Comparison of ENCODE assay signal across 25 cellular contexts in the genomic region with DNA sequence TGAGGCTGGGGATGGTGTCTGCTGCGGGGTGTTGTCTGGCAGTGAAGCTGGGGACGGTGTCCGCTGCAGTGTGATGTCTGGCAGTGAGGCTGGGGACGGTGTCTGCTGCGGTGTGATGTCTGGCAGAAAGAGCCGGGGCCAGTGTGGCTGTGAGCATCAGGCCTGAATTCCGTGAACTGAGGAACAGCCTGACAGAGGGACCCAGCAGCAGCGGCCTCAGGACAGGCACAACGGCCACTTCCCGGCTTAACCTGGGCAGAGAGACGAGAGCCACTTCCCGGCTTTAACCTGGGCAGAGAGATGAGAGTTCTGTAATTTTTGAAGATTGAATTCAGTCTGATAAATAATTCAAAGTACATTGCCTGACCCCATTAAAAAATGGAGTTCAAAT.
DNase-seq lines count a peak whose midpoint lies in the region; ATAC-seq and TF ChIP-seq lines count a peak whose summit lies in the region.
"Had no signal": no experiment of that assay in that cellular context is flagged by ENCODE, and none has a peak within 500 bp of the region (broad histone marks: within the 10 kb centered on the region; RNA-seq: fewer than 3 reads in every experiment).

No MANE protein-coding gene starts in this region.

- H2AFZ ChIP-seq in mammary epithelial cell (ENCODE audit: low read depth, low read length) = no peak overlapping the region

- dilution Hi-C loops in mammary epithelial cell (cut with HindIII; ENCODE audit: low sequenced_read_pairs) = no loop called here

- no peak overlapping the region for H3K9ac ChIP-seq in mammary epithelial cell (ENCODE audit: insufficient read depth, low read length)

- H3K9me3 ChIP-seq in left lung = no peaks in the 10 kb centered on the region
- peaks cover 55% of the 10 kb centered on the region for H3K9me3 ChIP-seq in mammary epithelial cell (replicated peaks; ENCODE audit: insufficient read depth, low read length)
- H3K9me3 ChIP-seq: MG63 had no signal

- no peaks in the 10 kb centered on the region for H4K20me1 ChIP-seq in mammary epithelial cell (ENCODE audit: insufficient read depth, low read length)

- intact Hi-C loops in left ventricle myocardium superior (cut with micrococcal nuclease) (no loop called here), left cardiac atrium (cut with DNase I) (no loop called here), left lung (cut with DNase I) (no loop called here), sciatic nerve (cut with DNase I) (no loop called here), mammary epithelial cell (cut with micrococcal nuclease) (no loop called here)

- DNase-seq in left ventricle myocardium superior (peak; percentile 4), left cardiac atrium (no peak), left lung (peak; percentile 12 to 64), sciatic nerve (ENCODE audit: low spot score) (peak; percentile 14), mammary epithelial cell (no peak), SK-N-DZ (ENCODE audit: low spot score) (no peak), NCI-H1105 (lab: John Stamatoyannopoulos, UW) (no peak)
- no peak for DNase-seq in activated CD8-positive, alpha-beta memory T cell treated with anti-CD3 and anti-CD28 coated beads, Interleukin-2, amount 10 ng/mL, durations not matched to agents 7 days and 5 days
- DNase-seq: AML-193; C1 segment of cervical spinal cord; Calu3; CD8-positive, alpha-beta T cell; DMS153; GOT3; HCEC 1CT; MG63; NCI-H1417 treated with DMSO at 0.1 percent for 48 hours; NCI-H187; NCI-H446; NCI-H526; OCI-M1 had no signal

- CTCF ChIA-PET in mammary epithelial cell (lab: Charles Lee; ENCODE audit: low non-redundant PET) = no interaction called here
- CTCF ChIA-PET in activated CD8-positive, alpha-beta memory T cell treated with anti-CD3 and anti-CD28 coated beads, Interleukin-2, amount 10 ng/mL, durations not matched to agents 7 days and 5 days (lab: Charles Lee) = no interaction called here

- H3K4me1 ChIP-seq in left lung (no peaks in the 10 kb centered on the region), mammary epithelial cell (ENCODE audit: insufficient read depth, low read length) (no peaks in the 10 kb centered on the region)

- H3K4me3 ChIP-seq in left lung (no peak overlapping the region), mammary epithelial cell (replicated peaks in 1 of 3; ENCODE audit: insufficient read depth in 1 of 3, low read depth in 2 of 3, low read length in 3 of 3) (no peak overlapping the region)
- H3K4me3 ChIP-seq: K562, MG63 had no signal

- peaks cover 3% of the 10 kb centered on the region for H3K9me3 Mint-ChIP-seq in activated CD8-positive, alpha-beta memory T cell treated with anti-CD3 and anti-CD28 coated beads, Interleukin-2, amount 10 ng/mL, durations not matched to agents 7 days and 5 days (ENCODE audit: low read depth)
- H3K9me3 Mint-ChIP-seq: CD8-positive, alpha-beta T cell had no signal

- no peak overlapping the region for H3K4me3 Mint-ChIP-seq in activated CD8-positive, alpha-beta memory T cell treated with anti-CD3 and anti-CD28 coated beads, Interleukin-2, amount 10 ng/mL, durations not matched to agents 7 days and 5 days
- H3K4me3 Mint-ChIP-seq: CD8-positive, alpha-beta T cell had no signal

- no peaks in the 10 kb centered on the region for H3K79me2 ChIP-seq in mammary epithelial cell (ENCODE audit: insufficient read depth, low read length)

- in situ Hi-C loops in mammary epithelial cell (cut with MboI; ENCODE audit: low sequenced_read_pairs in 2 of 2) = no loop called here

- no peak overlapping the region for H3K4me2 ChIP-seq in mammary epithelial cell (ENCODE audit: insufficient read depth, low read depth, low read length)

- H3K27me3 ChIP-seq in left lung (peaks cover 0 to 11% of the 10 kb centered on the region in 2 donors), mammary epithelial cell (ENCODE audit: insufficient read depth, low read length) (no peaks in the 10 kb centered on the region)
- H3K27me3 ChIP-seq: MG63 had no signal

- TF ChIP-seq CTCF in left lung (IDR thresholded peaks at IDR 0.05) = no peak
- no peak for TF ChIP-seq CTCF in mammary epithelial cell (conservative IDR thresholded peaks at IDR 0.05 in 1 of 2, IDR thresholded peaks at IDR 0.05 in 1 of 2; ENCODE audit: extremely low read depth in 1 of 2, insufficient read depth in 1 of 2, low read depth in 1 of 2, low read length in 2 of 2)

- H3K36me3 ChIP-seq in left lung (no peaks in the 10 kb centered on the region), mammary epithelial cell (ENCODE audit: insufficient read depth, low read length) (no peaks in the 10 kb centered on the region)
- H3K36me3 ChIP-seq: MG63 had no signal

- H3K36me3 Mint-ChIP-seq in activated CD8-positive, alpha-beta memory T cell treated with anti-CD3 and anti-CD28 coated beads, Interleukin-2, amount 10 ng/mL, durations not matched to agents 7 days and 5 days = no peaks in the 10 kb centered on the region
- H3K36me3 Mint-ChIP-seq: CD8-positive, alpha-beta T cell had no signal

- no peaks in the 10 kb centered on the region for H3K27me3 Mint-ChIP-seq in activated CD8-positive, alpha-beta memory T cell treated with anti-CD3 and anti-CD28 coated beads, Interleukin-2, amount 10 ng/mL, durations not matched to agents 7 days and 5 days

- 90% methylated on average over 7 of the region's 12 CpGs for WGBS in mammary epithelial cell (ENCODE audit: low coverage, missing lambda C conversion rate)

- no TSS peak for BruUV-seq in mammary epithelial cell (replicated peaks; lab: Mats Ljungman, UMichigan)

- ATAC-seq in left ventricle myocardium superior (no peak), left cardiac atrium (no peak), left lung (no peak), sciatic nerve (no peak)
- no peak for ATAC-seq in activated CD8-positive, alpha-beta memory T cell treated with anti-CD3 and anti-CD28 coated beads, Interleukin-2, amount 10 ng/mL, durations not matched to agents 7 days and 5 days
- ATAC-seq: CD8-positive, alpha-beta T cell; HepG2; K562; Right ventricle myocardium inferior had no signal

- H3K27ac ChIP-seq in left lung (no peak overlapping the region), mammary epithelial cell (ENCODE audit: insufficient read depth, low read depth, low read length) (no peak overlapping the region)
- H3K27ac ChIP-seq: HL-60 had no signal

- no peaks in the 10 kb centered on the region for H3K4me1 Mint-ChIP-seq in activated CD8-positive, alpha-beta memory T cell treated with anti-CD3 and anti-CD28 coated beads, Interleukin-2, amount 10 ng/mL, durations not matched to agents 7 days and 5 days

- H3K27ac Mint-ChIP-seq in activated CD8-positive, alpha-beta memory T cell treated with anti-CD3 and anti-CD28 coated beads, Interleukin-2, amount 10 ng/mL, durations not matched to agents 7 days and 5 days = no peak overlapping the region
- H3K27ac Mint-ChIP-seq: CD8-positive, alpha-beta T cell had no signal

Comparison
In these comparisons a context has a peak if more than half of its experiments do, and no peak if none do; other contexts are left out.
1. DNase-seq: peak in left ventricle myocardium superior (single experiment), left lung (2 of 2) and sciatic nerve (single experiment); none in left cardiac atrium (single experiment), mammary epithelial cell (single experiment), SK-N-DZ (single experiment), activated CD8-positive, alpha-beta memory T cell treated with anti-CD3 and anti-CD28 coated beads, Interleukin-2, amount 10 ng/mL, durations not matched to agents 7 days and 5 days (single experiment) and NCI-H1105 (single experiment).